ENCODE assay signal across 17 cellular contexts in the genomic region with DNA sequence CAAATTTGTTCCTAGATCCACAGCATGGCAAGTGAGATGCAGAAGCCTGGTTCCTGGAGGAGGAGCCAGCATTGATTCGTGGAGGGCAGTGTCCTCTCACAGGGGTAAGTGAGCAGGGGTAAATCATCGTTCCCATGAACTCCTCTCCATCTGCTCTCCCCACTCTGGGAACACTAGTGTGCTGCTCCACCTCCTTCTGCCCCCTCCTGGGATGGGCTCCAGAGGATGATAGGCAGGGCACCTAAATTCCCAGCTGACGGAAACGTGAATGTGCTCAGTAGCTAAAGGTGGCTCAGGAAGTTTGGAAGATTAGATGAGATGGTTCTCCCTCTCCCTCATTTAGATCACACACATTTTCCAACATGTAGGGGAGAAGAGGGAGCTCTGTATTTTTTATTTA.
DNase-seq lines count a peak whose midpoint lies in the region; ATAC-seq and TF ChIP-seq lines count a peak whose summit lies in the region.
"Had no signal": no experiment of that assay in that cellular context is flagged by ENCODE, and none has a peak within 500 bp of the region (broad histone marks: within the 10 kb centered on the region; RNA-seq: fewer than 3 reads in every experiment).

No MANE protein-coding gene starts in this region.

- H3K4me3 Mint-ChIP-seq in GM23338: no peak overlapping the region
- H3K4me3 Mint-ChIP-seq in type B pancreatic cell: no peak overlapping the region
- H3K4me3 Mint-ChIP-seq: B cell; CD4-positive, CD25-positive, alpha-beta regulatory T cell; CD8-positive, alpha-beta memory T cell; HFFc6 had no signal

- H3K79me2 ChIP-seq in GM23338 (replicated peaks; ENCODE audit: insufficient read depth) (no peaks in the 10 kb centered on the region), trophoblast cell (ENCODE audit: control insufficient read depth, insufficient read depth, low read length, poor library complexity) (no peaks in the 10 kb centered on the region)

- H3K36me3 Mint-ChIP-seq in GM23338 (ENCODE audit: low read depth) (no peaks in the 10 kb centered on the region), type B pancreatic cell (no peaks in the 10 kb centered on the region)
- H3K36me3 Mint-ChIP-seq: CD4-positive, CD25-positive, alpha-beta regulatory T cell; CD8-positive, alpha-beta memory T cell had no signal

- no CpG with 5 or more reads among the region's 4 CpGs for WGBS in trophoblast cell (ENCODE audit: extremely low coverage, insufficient coverage, insufficient read length)

- H3K27ac Mint-ChIP-seq in GM23338: no peak overlapping the region
- H3K27ac Mint-ChIP-seq in type B pancreatic cell: no peak overlapping the region
- H3K27ac Mint-ChIP-seq: B cell; CD4-positive, CD25-positive, alpha-beta regulatory T cell; HFFc6 had no signal

- H3K79me1 ChIP-seq in trophoblast cell (ENCODE audit: low read length): no peaks in the 10 kb centered on the region

- no peak overlapping the region for H3K9ac ChIP-seq in trophoblast cell (ENCODE audit: low read length)
- H3K9ac ChIP-seq: BLaER1, GM23248 had no signal

- intact Hi-C loops in Right ventricle myocardium inferior (cut with DNase I): no loop called here

- no peak overlapping the region for H3K4me2 ChIP-seq in GM23338
- H3K4me2 ChIP-seq in trophoblast cell (ENCODE audit: low read length): no peak overlapping the region
- H3K4me2 ChIP-seq: BLaER1 had no signal

- no peak overlapping the region for H4K12ac ChIP-seq in trophoblast cell (ENCODE audit: low read depth, low read length)

- H3F3A ChIP-seq in GM23338 (replicated peaks; ENCODE audit: low read depth): no peaks in the 10 kb centered on the region

- peak; percentile 78 for DNase-seq in DMS 273 (lab: John Stamatoyannopoulos, UW; ENCODE audit: unreplicated experiment)
- DNase-seq in GM23338 (ENCODE audit: low spot score): no peak
- peak; percentile 38 for DNase-seq in NCI-H446 treated with DMSO at 0.1 percent for 48 hours (lab: John Stamatoyannopoulos, UW)
- no peak for DNase-seq in trophoblast cell
- no peak for DNase-seq in type B pancreatic cell (ENCODE audit: extremely low spot score, unreplicated experiment)
- DNase-seq in H4 (ENCODE audit: low spot score): no peak
- no peak for DNase-seq in Right ventricle myocardium inferior (ENCODE audit: missing footprints)
- DNase-seq: CD4-positive, CD25-positive, alpha-beta regulatory T cell; CD8-positive, alpha-beta memory T cell; DMS153; DND-41; GM23248; HFFc6 had no signal

- no peaks in the 10 kb centered on the region for H3K27me3 Mint-ChIP-seq in GM23338 (ENCODE audit: insufficient read depth, low read depth, poor library complexity)
- H3K27me3 Mint-ChIP-seq in type B pancreatic cell: peaks cover 8% of the 10 kb centered on the region

- H2BK120ac ChIP-seq in trophoblast cell (ENCODE audit: insufficient read depth, low read length, poor library complexity): no peak overlapping the region

- no peaks in the 10 kb centered on the region for H3K9me2 ChIP-seq in GM23338 (ENCODE audit: insufficient read depth)

- H3K4ac ChIP-seq in trophoblast cell (ENCODE audit: low read depth, low read length): no peak overlapping the region

- no peaks in the 10 kb centered on the region for H4K20me1 ChIP-seq in GM23338 (replicated peaks; ENCODE audit: insufficient read depth)
- H4K20me1 ChIP-seq: BLaER1 had no signal

- H3K14ac ChIP-seq in trophoblast cell (ENCODE audit: low read length): no peak overlapping the region

- H3K4me1 ChIP-seq in GM23338 (ENCODE audit: insufficient read depth) (no peaks in the 10 kb centered on the region), trophoblast cell (ENCODE audit: control insufficient read depth in 1 of 2, insufficient read depth in 2 of 2, low read length in 2 of 2) (no peaks in the 10 kb centered on the region)
- H3K4me1 ChIP-seq: HAP-1 had no signal

- peak overlapping the region; percentile 15 for H2BK12ac ChIP-seq in trophoblast cell (ENCODE audit: low read length)

- no peak overlapping the region for H4K8ac ChIP-seq in trophoblast cell (ENCODE audit: low read depth, low read length)

- H3K36me3 ChIP-seq in GM23338 (ENCODE audit: insufficient read depth) (no peaks in the 10 kb centered on the region), trophoblast cell (ENCODE audit: control insufficient read depth in 1 of 2, insufficient read depth in 2 of 2, low read length in 2 of 2) (no peaks in the 10 kb centered on the region)
- H3K36me3 ChIP-seq: BLaER1, HAP-1 had no signal

- no peaks in the 10 kb centered on the region for H3K9me3 ChIP-seq in trophoblast cell (ENCODE audit: insufficient read depth, low read depth, low read length)
- H3K9me3 ChIP-seq: BLaER1, HAP-1 had no signal

- H2BK5ac ChIP-seq in trophoblast cell (ENCODE audit: low read depth, low read length, poor library complexity): no peak overlapping the region

- H3K4me3 ChIP-seq in GM23338 (no peak overlapping the region), trophoblast cell (ENCODE audit: low read depth, low read length) (no peak overlapping the region)
- H3K4me3 ChIP-seq: BLaER1, GM23248, HAP-1 had no signal

- H3K27ac ChIP-seq in GM23338 (ENCODE audit: low read depth): no peak overlapping the region
- H3K27ac ChIP-seq in trophoblast cell (ENCODE audit: low read depth, low read length): no peak overlapping the region
- H3K27ac ChIP-seq: BLaER1, C4-2B, GM23248 had no signal

- H3K9me3 Mint-ChIP-seq in GM23338: no peaks in the 10 kb centered on the region
- no peaks in the 10 kb centered on the region for H3K9me3 Mint-ChIP-seq in type B pancreatic cell
- H3K9me3 Mint-ChIP-seq: CD4-positive, CD25-positive, alpha-beta regulatory T cell; HFFc6 had no signal

- H2AK5ac ChIP-seq in trophoblast cell (ENCODE audit: low read length): no peak overlapping the region

- no peak overlapping the region for H3K18ac ChIP-seq in trophoblast cell (ENCODE audit: low read length)

- H3K4me1 Mint-ChIP-seq in GM23338: no peaks in the 10 kb centered on the region
- H3K4me1 Mint-ChIP-seq in type B pancreatic cell (ENCODE audit: unreplicated experiment): peaks cover 4% of the 10 kb centered on the region
- H3K4me1 Mint-ChIP-seq: B cell; CD4-positive, CD25-positive, alpha-beta regulatory T cell; CD8-positive, alpha-beta memory T cell had no signal

- TF ChIP-seq CTCF in GM23338 (conservative IDR thresholded peaks at IDR 0.05; ENCODE audit: low read depth in 2 of 2) (no peak), type B pancreatic cell (conservative IDR thresholded peaks at IDR 0.05) (no peak)

- H4K91ac ChIP-seq in trophoblast cell (ENCODE audit: low read depth, low read length): no peak overlapping the region

- H2AFZ ChIP-seq in GM23338 (peak overlapping the region; percentile 20; the same call in 1 of the 2 replicates), trophoblast cell (ENCODE audit: insufficient read depth, low read length, poor library complexity) (no peak overlapping the region)
- H2AFZ ChIP-seq: GM23248 had no signal

- H3K27me3 ChIP-seq in GM23338 (ENCODE audit: insufficient read depth): no peaks in the 10 kb centered on the region
- no peaks in the 10 kb centered on the region for H3K27me3 ChIP-seq in trophoblast cell (ENCODE audit: insufficient read depth, low read length)
- H3K27me3 ChIP-seq: BLaER1 had no signal

- no peak overlapping the region for H3K23ac ChIP-seq in trophoblast cell (ENCODE audit: low read length)

- no peak for ATAC-seq in GM23338
- ATAC-seq in Right ventricle myocardium inferior: no peak

TF ChIP-seq in GM23338, 12 proteins besides CTCF, POLR2A, EP300 and RAD21 (continues in another document):
- TF ChIP-seq ZNF331 (CRISPR knock-in tag; IDR thresholded peaks at IDR 0.05; ENCODE audit: low read depth) (no peak), POLR2AphosphoS5 (IDR thresholded peaks at IDR 0.05; ENCODE audit: low read depth) (no peak), JUNB (IDR thresholded peaks at IDR 0.05; ENCODE audit: unreplicated experiment) (no peak)

Comparison
In these comparisons a context has a peak if more than half of its experiments do, and no peak if none do; other contexts are left out.
1. DNase-seq: peak in DMS 273 (single experiment) and NCI-H446 treated with DMSO at 0.1 percent for 48 hours (single experiment); none in GM23338 (single experiment), trophoblast cell (0 of 2), type B pancreatic cell (single experiment), H4 (single experiment) and Right ventricle myocardium inferior (single experiment).